ENCODE assay signal across 1 cellular context in the genomic region with DNA sequence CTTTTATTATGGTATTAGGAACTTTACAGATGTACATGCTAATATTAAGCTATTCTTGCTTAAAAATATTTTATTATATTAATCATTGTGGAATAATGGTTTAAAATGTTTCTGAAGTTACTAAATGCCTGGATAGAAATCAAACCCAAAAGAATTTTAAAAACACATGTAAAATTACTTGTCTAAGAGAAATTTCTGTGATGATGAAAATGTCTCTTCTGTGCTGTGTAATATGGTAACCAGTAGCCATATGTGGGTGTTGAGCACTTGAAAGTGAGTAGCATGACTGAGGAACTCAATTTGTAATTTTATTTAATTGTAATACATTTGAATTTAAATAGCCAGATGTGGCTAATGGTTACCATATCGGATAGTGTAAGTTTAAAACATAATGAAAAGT.
TF ChIP-seq lines count a peak whose summit lies in the region.

No MANE protein-coding gene starts in this region.

TF ChIP-seq in SK-N-SH, 30 proteins besides CTCF, POLR2A, EP300 and RAD21 (continued from another document):
- TF ChIP-seq, protein P1, sequence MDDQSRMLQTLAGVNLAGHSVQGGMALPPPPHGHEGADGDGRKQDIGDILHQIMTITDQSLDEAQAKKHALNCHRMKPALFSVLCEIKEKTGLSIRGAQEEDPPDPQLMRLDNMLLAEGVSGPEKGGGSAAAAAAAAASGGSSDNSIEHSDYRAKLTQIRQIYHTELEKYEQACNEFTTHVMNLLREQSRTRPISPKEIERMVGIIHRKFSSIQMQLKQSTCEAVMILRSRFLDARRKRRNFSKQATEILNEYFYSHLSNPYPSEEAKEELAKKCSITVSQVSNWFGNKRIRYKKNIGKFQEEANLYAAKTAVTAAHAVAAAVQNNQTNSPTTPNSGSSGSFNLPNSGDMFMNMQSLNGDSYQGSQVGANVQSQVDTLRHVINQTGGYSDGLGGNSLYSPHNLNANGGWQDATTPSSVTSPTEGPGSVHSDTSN (IDR thresholded peaks at IDR 0.05) = no peak
- TF ChIP-seq POLR2AphosphoS5 (IDR thresholded peaks at IDR 0.05; ENCODE audit: low read depth, low read length) (no peak), GABPA (IDR thresholded peaks at IDR 0.05; ENCODE audit: low read depth) (no peak), IRF3 (IDR thresholded peaks at IDR 0.05; ENCODE audit: low read depth, low read length) (no peak)
TF ChIP-seq in SK-N-SH: peak in this region for 0.
